8 cellular contexts compared by ENCODE assay signal in genomic region chrX:119690921-119691716, GRCh38. TPM values are rescaled to one million over a fixed set of nuclear protein-coding genes. Genes with fewer than 3 reads are reported as not detected.
A peak's percentile ranks its signal among the peaks of the same experiment; 100 is the strongest.
DNase-seq lines count a peak whose midpoint lies in the region; ATAC-seq and TF ChIP-seq lines count a peak whose summit lies in the region.

No MANE protein-coding gene starts in this region.

- no peaks in the 10 kb centered on the region for H3K9me3 Mint-ChIP-seq in activated CD4-positive, alpha-beta T cell treated with anti-CD3 and anti-CD28 coated beads, Interleukin-2, amount 10 ng/mL, durations not matched to agents 24 days and 14 days

- no peaks in the 10 kb centered on the region for H3K27me3 ChIP-seq in thyroid gland

- no peak for ATAC-seq in HG03097 (IDR thresholded peaks at IDR 0.05; ENCODE audit: low FRiP score, unreplicated experiment)

- H3K36me3 Mint-ChIP-seq in activated CD4-positive, alpha-beta T cell treated with anti-CD3 and anti-CD28 coated beads, Interleukin-2, amount 10 ng/mL, durations not matched to agents 24 days and 14 days (ENCODE audit: low read depth) = peaks cover 11% of the 10 kb centered on the region

- no peaks in the 10 kb centered on the region for H3K27me3 Mint-ChIP-seq in activated CD4-positive, alpha-beta T cell treated with anti-CD3 and anti-CD28 coated beads, Interleukin-2, amount 10 ng/mL, durations not matched to agents 24 days and 14 days

- no peak overlapping the region for H3K27ac ChIP-seq in thyroid gland

- H3K9me3 ChIP-seq in thyroid gland = no peaks in the 10 kb centered on the region

- TF ChIP-seq CTCF in fibroblast of pulmonary artery (IDR thresholded peaks at IDR 0.05; ENCODE audit: low read length, missing control alignments) (no peak), thyroid gland (IDR thresholded peaks at IDR 0.05) (no peak)

- peak overlapping the region; percentile 99 for H3K27ac Mint-ChIP-seq in activated CD4-positive, alpha-beta T cell treated with anti-CD3 and anti-CD28 coated beads, Interleukin-2, amount 10 ng/mL, durations not matched to agents 24 days and 14 days

- H3K4me1 Mint-ChIP-seq in activated CD4-positive, alpha-beta T cell treated with anti-CD3 and anti-CD28 coated beads, Interleukin-2, amount 10 ng/mL, durations not matched to agents 24 days and 14 days = peaks cover 21% of the 10 kb centered on the region

- no peaks in the 10 kb centered on the region for H3K4me1 ChIP-seq in thyroid gland

- peak; percentile 82 for DNase-seq in activated CD8-positive, alpha-beta memory T cell treated with anti-CD3 and anti-CD28 coated beads for 24 hours
- DNase-seq in activated CD8-positive, alpha-beta memory T cell treated with anti-CD3 and anti-CD28 coated beads, Interleukin-2, amount 50 U/mL, for 48 hours = no peak
- peak; percentile 87 for DNase-seq in activated CD4-positive, alpha-beta T cell treated with anti-CD3 and anti-CD28 coated beads, Interleukin-2, amount 10 ng/mL, durations not matched to agents 24 days and 14 days
- DNase-seq in fibroblast of pulmonary artery (ENCODE audit: low read depth) (peak; percentile 67), epidermal melanocyte (ENCODE audit: insufficient read length, low spot score) (no peak), thyroid gland (no peak)
- peak; percentile 35 for DNase-seq in stimulated activated CD8-positive, alpha-beta memory T cell treated with anti-CD3 and anti-CD28 coated beads, Interleukin-15, amount 100 ng/mL, for 1 hour (ENCODE audit: low read depth)

- WGBS in thyroid gland, 2 donors = 53 to 57% methylated on average over 4 to 8 of the region's 8 CpGs

- H3K4me3 ChIP-seq in fibroblast of pulmonary artery (replicated peaks; ENCODE audit: low read depth, low read length) (peak overlapping the region; percentile 67), thyroid gland (replicated peaks in 1 of 3) (no peak overlapping the region)

- peak overlapping the region; percentile 96 for H3K4me3 Mint-ChIP-seq in activated CD4-positive, alpha-beta T cell treated with anti-CD3 and anti-CD28 coated beads, Interleukin-2, amount 10 ng/mL, durations not matched to agents 24 days and 14 days

- intact Hi-C loops in activated CD4-positive, alpha-beta T cell treated with anti-CD3 and anti-CD28 coated beads, Interleukin-2, amount 10 ng/mL, durations not matched to agents 24 days and 14 days (cut with micrococcal nuclease) = loop anchor here (1.0 to 5.0 kb wide), 2 partner anchors 9 to 101 kb away; partner anchors contain the start of gene RPL39
- intact Hi-C loops in thyroid gland (cut with DNase I) = loop anchor here (10.0 kb wide), 1 partner anchor 176 kb away; no protein-coding TSS in a partner anchor

- H3K36me3 ChIP-seq in thyroid gland = no peaks in the 10 kb centered on the region

- TF ChIP-seq POLR2A in thyroid gland (IDR thresholded peaks at IDR 0.05) = no peak

RNA-seq across cellular contexts. Expression of gene SEPTIN6, which starts 1.8 kb away (rescaled TPM):
- 151 and 153 TPM in 2 replicates for total RNA-seq in activated CD4-positive, alpha-beta T cell treated with anti-CD3 and anti-CD28 coated beads, Interleukin-2, amount 10 ng/mL, durations not matched to agents 24 days and 14 days
- total RNA-seq in thyroid gland = 10 to 100 TPM in 3 of 4 donors, 1 to 10 TPM in 1; 6.1 to 15.0 (median 14.6) TPM

Comparison
In these comparisons a context has a peak if more than half of its experiments do, and no peak if none do; other contexts are left out.
1. DNase-seq: peak in activated CD8-positive, alpha-beta memory T cell treated with anti-CD3 and anti-CD28 coated beads for 24 hours (single experiment), activated CD4-positive, alpha-beta T cell treated with anti-CD3 and anti-CD28 coated beads, Interleukin-2, amount 10 ng/mL, durations not matched to agents 24 days and 14 days (single experiment), fibroblast of pulmonary artery (single experiment) and stimulated activated CD8-positive, alpha-beta memory T cell treated with anti-CD3 and anti-CD28 coated beads, Interleukin-15, amount 100 ng/mL, for 1 hour (single experiment); none in activated CD8-positive, alpha-beta memory T cell treated with anti-CD3 and anti-CD28 coated beads, Interleukin-2, amount 50 U/mL, for 48 hours (single experiment), epidermal melanocyte (single experiment) and thyroid gland (0 of 2).